ENCODE assay signal across 6 cellular contexts in genomic region chr6:71091946-71092345, GRCh38.
"Had no signal": no experiment of that assay in that cellular context is flagged by ENCODE, and none has a peak within 500 bp of the region (broad histone marks: within the 10 kb centered on the region; RNA-seq: fewer than 3 reads in every experiment).

No MANE protein-coding gene starts in this region.

- DNase-seq: H9, HCEC 1CT, IMR-90, KG1 had no signal

- H2AFZ ChIP-seq: GM23338 had no signal

- H3K4me2 ChIP-seq: GM23338 had no signal

- H3K4me3 ChIP-seq: GM23338, K562 had no signal
